ENCODE assay signal across 13 cellular contexts in genomic region chr15:31381801-31382692, GRCh38. TPM values are rescaled to one million over a fixed set of nuclear protein-coding genes. Genes with fewer than 3 reads are reported as not detected.
DNase-seq lines count a peak whose midpoint lies in the region; ATAC-seq and TF ChIP-seq lines count a peak whose summit lies in the region.
"Had no signal": no experiment of that assay in that cellular context is flagged by ENCODE, and none has a peak within 500 bp of the region (broad histone marks: within the 10 kb centered on the region; RNA-seq: fewer than 3 reads in every experiment).

No MANE protein-coding gene starts in this region.

- peak overlapping the region; percentile 46 for H3K27ac Mint-ChIP-seq in memory B cell
- H3K27ac Mint-ChIP-seq: activated naive CD4-positive, alpha-beta T cell treated with anti-CD3 and anti-CD28 coated beads, Interleukin-2, amount 50 U/mL, for 24 hours had no signal

- no peak overlapping the region for H3K4me3 Mint-ChIP-seq in memory B cell
- H3K4me3 Mint-ChIP-seq: activated naive CD4-positive, alpha-beta T cell treated with anti-CD3 and anti-CD28 coated beads, Interleukin-2, amount 50 U/mL, for 24 hours; B cell had no signal

- TF ChIP-seq POLR2A in gastroesophageal sphincter (IDR thresholded peaks at IDR 0.05): no peak

- H3K4me1 Mint-ChIP-seq in memory B cell: peaks cover 17% of the 10 kb centered on the region

- H3K4me1 ChIP-seq in effector memory CD4-positive, alpha-beta T cell (ENCODE audit: control insufficient read depth, insufficient read depth, low read length, poor library complexity, severe bottlenecking): peaks cover 20% of the 10 kb centered on the region
- H3K4me1 ChIP-seq in gastroesophageal sphincter: peaks cover 0 to 18% (median 0%) of the 10 kb centered on the region in 3 donors

- intact Hi-C loops in Right ventricle myocardium inferior (cut with DNase I): no loop called here
- intact Hi-C loops in cardiac septum (cut with DNase I): no loop called here

- TF ChIP-seq CTCF in gastroesophageal sphincter (IDR thresholded peaks at IDR 0.05): no peak

- no peak overlapping the region for H3K4me3 ChIP-seq in effector memory CD4-positive, alpha-beta T cell (ENCODE audit: insufficient read depth, low read depth, low read length, poor library complexity, severe bottlenecking)
- no peak overlapping the region for H3K4me3 ChIP-seq in gastroesophageal sphincter

- peaks cover 3% of the 10 kb centered on the region for H3K9me3 Mint-ChIP-seq in memory B cell
- H3K9me3 Mint-ChIP-seq: activated naive CD4-positive, alpha-beta T cell treated with anti-CD3 and anti-CD28 coated beads, Interleukin-2, amount 50 U/mL, for 24 hours had no signal

- H3K36me3 Mint-ChIP-seq in memory B cell: peaks cover 17% of the 10 kb centered on the region

- 94 to 98% methylated on average over 5 to 7 of the region's 10 CpGs for WGBS in gastroesophageal sphincter (ENCODE audit: low coverage in 1 of 2), 2 donors

- no peaks in the 10 kb centered on the region for H3K27me3 Mint-ChIP-seq in memory B cell
- H3K27me3 Mint-ChIP-seq: activated naive CD4-positive, alpha-beta T cell treated with anti-CD3 and anti-CD28 coated beads, Interleukin-2, amount 50 U/mL, for 24 hours; B cell had no signal

- H3K9me3 ChIP-seq in effector memory CD4-positive, alpha-beta T cell (ENCODE audit: control insufficient read depth, low read length): no peaks in the 10 kb centered on the region
- no peaks in the 10 kb centered on the region for H3K9me3 ChIP-seq in gastroesophageal sphincter

- ATAC-seq in Right ventricle myocardium inferior: peak; percentile 53
- ATAC-seq in memory B cell (ENCODE audit: low read depth): no peak
- no peak for ATAC-seq in HG03354 (IDR thresholded peaks at IDR 0.05; ENCODE audit: poor library complexity, severe bottlenecking, unreplicated experiment)
- ATAC-seq in gastroesophageal sphincter: no peak

- peaks cover 44% of the 10 kb centered on the region for H3K36me3 ChIP-seq in effector memory CD4-positive, alpha-beta T cell (ENCODE audit: control insufficient read depth, insufficient read depth, low read length)
- peaks cover 0 to 55% of the 10 kb centered on the region in 2 donors for H3K36me3 ChIP-seq in gastroesophageal sphincter

- TF ChIP-seq EP300 in gastroesophageal sphincter (IDR thresholded peaks at IDR 0.05): no peak

- peak overlapping the region; percentile 44 for H3K27ac ChIP-seq in effector memory CD4-positive, alpha-beta T cell (ENCODE audit: insufficient read depth, low read length, poor library complexity, severe bottlenecking)
- H3K27ac ChIP-seq in gastroesophageal sphincter: no peak overlapping the region

- no peaks in the 10 kb centered on the region for H3K27me3 ChIP-seq in effector memory CD4-positive, alpha-beta T cell (replicated peaks; ENCODE audit: control insufficient read depth, insufficient read depth, low read length, poor library complexity, severe bottlenecking)
- no peaks in the 10 kb centered on the region for H3K27me3 ChIP-seq in gastroesophageal sphincter

- DNase-seq in Right ventricle myocardium inferior (ENCODE audit: missing footprints) (no peak), cardiac septum (ENCODE audit: low spot score) (no peak), memory B cell (ENCODE audit: low spot score in 2 of 2) (no peak), cortex of kidney (lab: John Stamatoyannopoulos, UW) (no peak), kidney glomerular epithelial cell (lab: John Stamatoyannopoulos, UW) (no peak)
- DNase-seq in effector memory CD4-positive, alpha-beta T cell: no peak
- DNase-seq: NCI-H1417, NCI-H510A treated with DMSO at 0.1 percent for 48 hours, T-helper 2 cell had no signal

RNA-seq across cellular contexts. Expression of gene KLF13, which starts 55.4 kb away (rescaled TPM):
- total RNA-seq in Right ventricle myocardium inferior (63.4 TPM), cardiac septum (35.7 TPM), gastroesophageal sphincter (100 to 1,000 TPM in 1 of 4 donors, 10 to 100 TPM in 3; 49.7 to 106 (median 76.1) TPM)
